27 cellular contexts compared by ENCODE assay signal in genomic region chr7:102111758-102112119, GRCh38.
DNase-seq lines count a peak whose midpoint lies in the region; ATAC-seq and TF ChIP-seq lines count a peak whose summit lies in the region.
"Had no signal": no experiment of that assay in that cellular context is flagged by ENCODE, and none has a peak within 500 bp of the region (broad histone marks: within the 10 kb centered on the region; RNA-seq: fewer than 3 reads in every experiment).

No MANE protein-coding gene starts in this region.

- peak overlapping the region; percentile 38 for H3K4me3 ChIP-seq in iPS-15b (ENCODE audit: low read depth, low read length)
- H3K4me3 ChIP-seq: ovary, PC-9, suprapubic skin, vagina had no signal

- CTCF ChIA-PET in WTC11 (lab: Charles Lee) = interaction anchor here (0.7 to 0.9 kb wide), 2 partner anchors 8 to 94 kb away, joined by 3 read pairs; no protein-coding TSS in a partner anchor

- H3K4me1 ChIP-seq in iPS-15b (ENCODE audit: control insufficient read depth, insufficient read depth, low read length) = peaks cover 7% of the 10 kb centered on the region
- H3K4me1 ChIP-seq: suprapubic skin, vagina had no signal

- H3K27me3 Mint-ChIP-seq in WTC11 (ENCODE audit: low read depth) = no peaks in the 10 kb centered on the region
- no peaks in the 10 kb centered on the region for H3K27me3 Mint-ChIP-seq in nephron (ENCODE audit: low read depth)
- H3K27me3 Mint-ChIP-seq: activated CD4-positive, alpha-beta T cell treated with anti-CD3 and anti-CD28 coated beads for 36 hours; naive B cell had no signal

- peak; percentile 38 for DNase-seq in WTC11 (ENCODE audit: low spot score)
- no peak for DNase-seq in activated T-cell treated with anti-CD3 and anti-CD28 coated beads, Interleukin-2, amount 50 U/mL, for 48 hours
- no peak for DNase-seq in CD1c-positive myeloid dendritic cell (ENCODE audit: extremely low spot score)
- DNase-seq in kidney glomerular epithelial cell (lab: John Stamatoyannopoulos, UW) = no peak
- DNase-seq in NCI-H1048 (lab: John Stamatoyannopoulos, UW) = no peak
- DNase-seq: activated CD4-positive, alpha-beta T cell treated with anti-CD3 and anti-CD28 coated beads for 36 hours; activated gamma-delta T cell; activated T-cell treated with anti-CD3 and anti-CD28 coated beads for 4 hours; cerebellar nuclear complex; IMR-90; left cardiac atrium; naive B cell; NCI-H187; NCI-H524 treated with DMSO at 0.1 percent for 48 hours; NK-92 treated with Interleukin-12 subunit alpha and Interleukin-12 subunit beta, amount 100 ng/mL, for 24 hours; PC-9; SHP77; stimulated activated CD4-positive, alpha-beta T cell treated with anti-CD3 and anti-CD28 coated beads, Interleukin-4, amount 100 ng/mL, for 1 hour had no signal

- H3K9ac ChIP-seq in iPS-15b (ENCODE audit: low read depth, low read length) = no peak overlapping the region

- TF ChIP-seq CTCF in WTC11 (IDR thresholded peaks at IDR 0.05) = no peak
- TF ChIP-seq CTCF in nephron (IDR thresholded peaks at IDR 0.05; ENCODE audit: unreplicated experiment in 3 of 3) = no peak

- no peaks in the 10 kb centered on the region for H3K36me3 ChIP-seq in iPS-15b (ENCODE audit: control insufficient read depth, insufficient read depth, low read length)
- H3K36me3 ChIP-seq: ovary had no signal

- no peaks in the 10 kb centered on the region for H3K9me3 ChIP-seq in iPS-15b (ENCODE audit: control insufficient read depth, insufficient read depth, low read length)
- H3K9me3 ChIP-seq: Caco-2, ovary, suprapubic skin, vagina had no signal

- H3K9me3 Mint-ChIP-seq in WTC11 (no peaks in the 10 kb centered on the region), nephron (no peaks in the 10 kb centered on the region)
- H3K9me3 Mint-ChIP-seq: naive B cell; T-helper 2 cell treated with Interferon-gamma antibody and Interleukin-4, amounts not matched to agents 5 μg/mL and 100 μg/mL, for 36 hours had no signal

- POLR2A ChIA-PET in WTC11 (lab: Charles Lee) = no interaction called here

- no peaks in the 10 kb centered on the region for H3K27me3 ChIP-seq in iPS-15b (ENCODE audit: control insufficient read depth, insufficient read depth, low read length)
- H3K27me3 ChIP-seq: ovary, suprapubic skin, vagina had no signal

- H3K27ac Mint-ChIP-seq in WTC11 (0 out of 2 replicates have a peak overlapping the region, but pooled peaks have one; percentile 34), nephron (peak overlapping the region in 2 of 3 experiments; percentile 30 to 61)
- H3K27ac Mint-ChIP-seq: activated CD4-positive, alpha-beta T cell treated with anti-CD3 and anti-CD28 coated beads for 36 hours; naive B cell; T-helper 2 cell treated with Interferon-gamma antibody and Interleukin-4, amounts not matched to agents 5 μg/mL and 100 μg/mL, for 36 hours had no signal

- ATAC-seq in WTC11 = peak; percentile 53; the same call in 1 of the 2 replicates
- ATAC-seq: activated CD4-positive, alpha-beta T cell treated with anti-CD3 and anti-CD28 coated beads for 36 hours; left cardiac atrium had no signal

- peaks cover 32% of the 10 kb centered on the region for H3K36me3 Mint-ChIP-seq in WTC11
- peaks cover 54% of the 10 kb centered on the region for H3K36me3 Mint-ChIP-seq in nephron (ENCODE audit: low read depth)

- H3K4me3 Mint-ChIP-seq in WTC11 (no peak overlapping the region), nephron (peak overlapping the region in 1 of 3 experiments; percentile 30)
- H3K4me3 Mint-ChIP-seq: activated CD4-positive, alpha-beta T cell treated with anti-CD3 and anti-CD28 coated beads for 36 hours; T-helper 2 cell treated with Interferon-gamma antibody and Interleukin-4, amounts not matched to agents 5 μg/mL and 100 μg/mL, for 36 hours had no signal

- peaks cover 14% of the 10 kb centered on the region for H3K4me1 Mint-ChIP-seq in WTC11
- H3K4me1 Mint-ChIP-seq in nephron = peaks cover 19% of the 10 kb centered on the region
- H3K4me1 Mint-ChIP-seq: activated CD4-positive, alpha-beta T cell treated with anti-CD3 and anti-CD28 coated beads for 36 hours had no signal

- peak overlapping the region; percentile 54 for H3K27ac ChIP-seq in temporal lobe (ENCODE audit: low read depth, low read length)
- H3K27ac ChIP-seq: HL-60, ovary, PC-9, suprapubic skin, vagina had no signal

TF ChIP-seq in WTC11, 78 proteins besides CTCF, POLR2A, EP300 and RAD21:
- TF ChIP-seq IRF1 (CRISPR knock-in tag; IDR thresholded peaks at IDR 0.05) = no peak
- TF ChIP-seq PREB (CRISPR knock-in tag; IDR thresholded peaks at IDR 0.05; ENCODE audit: borderline replicate concordance) = no peak
- TF ChIP-seq MYBL2 (CRISPR knock-in tag; IDR thresholded peaks at IDR 0.05) = no peak
TF ChIP-seq in WTC11: peak in this region for 0.
